ENCODE assay signal across 11 cellular contexts in the genomic region with DNA sequence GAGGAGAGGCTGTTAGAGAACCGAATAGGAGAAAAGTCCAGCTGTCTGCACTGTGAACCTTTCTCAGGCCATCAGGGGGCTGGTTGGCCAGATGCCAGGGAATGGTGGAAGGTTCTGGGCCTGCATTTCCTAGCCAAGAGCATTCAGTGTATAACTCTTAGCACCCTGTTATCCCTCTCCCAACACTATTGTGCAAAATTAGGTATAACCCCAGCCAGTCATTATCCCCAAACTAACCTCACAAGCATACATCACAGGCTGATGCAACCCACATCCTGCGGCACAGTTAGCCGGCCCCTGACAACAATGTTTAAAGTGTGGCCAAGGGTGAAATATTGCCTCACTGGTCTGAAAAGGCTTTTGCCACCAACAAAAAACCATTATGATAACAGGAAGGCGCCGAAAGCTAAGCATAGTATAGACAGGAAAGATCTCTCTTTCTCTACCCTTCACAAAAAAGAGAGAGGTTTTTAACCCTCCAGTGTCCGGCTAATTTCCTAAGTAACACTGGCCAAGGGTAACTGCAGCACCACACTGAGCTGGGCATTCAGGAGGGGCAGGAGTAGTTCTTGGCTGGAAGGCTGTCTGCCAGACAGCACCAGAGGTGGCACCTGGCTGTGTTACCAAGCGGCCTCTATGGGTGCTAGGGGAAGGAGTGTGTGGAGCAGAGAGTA.
DNase-seq lines count a peak whose midpoint lies in the region; ATAC-seq and TF ChIP-seq lines count a peak whose summit lies in the region.
"Had no signal": no experiment of that assay in that cellular context is flagged by ENCODE, and none has a peak within 500 bp of the region (broad histone marks: within the 10 kb centered on the region; RNA-seq: fewer than 3 reads in every experiment).

No MANE protein-coding gene starts in this region.

- H3K27me3 Mint-ChIP-seq in glutamatergic neuron (ENCODE audit: unreplicated experiment), result no peaks in the 10 kb centered on the region

- WGBS in upper lobe of left lung, 2 donors, result 37 to 41% methylated on average over 7 of the region's 7 CpGs

- no peak overlapping the region for H3K4me3 ChIP-seq in WI38 (ENCODE audit: low read depth, low read length)
- no peak overlapping the region for H3K4me3 ChIP-seq in upper lobe of left lung
- H3K4me3 ChIP-seq: breast epithelium had no signal

- no peak for TF ChIP-seq POLR2A in upper lobe of left lung (IDR thresholded peaks at IDR 0.05)

- H3K27ac ChIP-seq in upper lobe of left lung, result peak overlapping the region; percentile 5 to 59 (median 52)

- TF ChIP-seq EP300 in upper lobe of left lung (IDR thresholded peaks at IDR 0.05), result no peak

- TF ChIP-seq CTCF in WI38 (IDR thresholded peaks at IDR 0.05; ENCODE audit: low read depth, low read length) (0 out of 2 replicates have a peak, but pooled peaks have one; percentile 11), glutamatergic neuron (IDR thresholded peaks at IDR 0.05; ENCODE audit: partially characterized antibody, unreplicated experiment) (no peak), upper lobe of left lung (IDR thresholded peaks at IDR 0.05) (no peak)

- H3K4me3 Mint-ChIP-seq in glutamatergic neuron (ENCODE audit: unreplicated experiment), result no peak overlapping the region

- peaks cover 0 to 3% of the 10 kb centered on the region in 2 donors for H3K9me3 Mint-ChIP-seq in activated naive CD4-positive, alpha-beta T cell treated with anti-CD3 and anti-CD28 coated beads, Interleukin-2, amount 50 U/mL, for 72 hours
- H3K9me3 Mint-ChIP-seq in glutamatergic neuron (ENCODE audit: unreplicated experiment), result peaks cover 5% of the 10 kb centered on the region

- no peak for DNase-seq in activated naive CD4-positive, alpha-beta T cell treated with anti-CD3 and anti-CD28 coated beads, Interleukin-2, amount 50 U/mL, for 72 hours (ENCODE audit: low spot score in 2 of 2)
- no peak for DNase-seq in activated naive CD4-positive, alpha-beta T cell treated with Interleukin-2 at 50 U/mL for 16 hours
- peak; percentile 25 for DNase-seq in glutamatergic neuron
- DNase-seq in upper lobe of left lung, result peak in 1 of 2 donors; percentile 52
- no peak for DNase-seq in GDM1 (lab: John Stamatoyannopoulos, UW)
- DNase-seq in medulla oblongata (ENCODE audit: extremely low spot score), result no peak
- DNase-seq: EL, NCI-H526 had no signal

- H3K27ac Mint-ChIP-seq in activated naive CD4-positive, alpha-beta T cell treated with anti-CD3 and anti-CD28 coated beads, Interleukin-2, amount 50 U/mL, for 72 hours, result peak overlapping the region in 1 of 2 donors; percentile 55
- no peak overlapping the region for H3K27ac Mint-ChIP-seq in glutamatergic neuron (ENCODE audit: unreplicated experiment)

- H3K4me1 ChIP-seq in upper lobe of left lung, result peaks cover 18 to 26% (median 20%) of the 10 kb centered on the region in 4 donors

- H3K9me3 ChIP-seq in upper lobe of left lung, result no peaks in the 10 kb centered on the region
- H3K9me3 ChIP-seq: breast epithelium had no signal

- no peaks in the 10 kb centered on the region for H3K36me3 ChIP-seq in upper lobe of left lung
- H3K36me3 ChIP-seq: breast epithelium had no signal

- ATAC-seq in activated naive CD4-positive, alpha-beta T cell treated with anti-CD3 and anti-CD28 coated beads, Interleukin-2, amount 50 U/mL, for 72 hours, result peak; percentile 71 to 94
- ATAC-seq in upper lobe of left lung (ENCODE audit: low FRiP score in 2 of 2) (peak; percentile 59 to 60), GM21576 (IDR thresholded peaks at IDR 0.05; ENCODE audit: unreplicated experiment) (no peak)

- no peaks in the 10 kb centered on the region for H3K36me3 Mint-ChIP-seq in activated naive CD4-positive, alpha-beta T cell treated with anti-CD3 and anti-CD28 coated beads, Interleukin-2, amount 50 U/mL, for 72 hours
- peaks cover 7% of the 10 kb centered on the region for H3K36me3 Mint-ChIP-seq in glutamatergic neuron (ENCODE audit: unreplicated experiment)

- H3K4me1 Mint-ChIP-seq in glutamatergic neuron (ENCODE audit: low read depth, unreplicated experiment), result peaks cover 4% of the 10 kb centered on the region

- no peaks in the 10 kb centered on the region for H3K27me3 ChIP-seq in upper lobe of left lung
- H3K27me3 ChIP-seq: breast epithelium had no signal
